ENCODE assay signal across 13 cellular contexts in the genomic region with DNA sequence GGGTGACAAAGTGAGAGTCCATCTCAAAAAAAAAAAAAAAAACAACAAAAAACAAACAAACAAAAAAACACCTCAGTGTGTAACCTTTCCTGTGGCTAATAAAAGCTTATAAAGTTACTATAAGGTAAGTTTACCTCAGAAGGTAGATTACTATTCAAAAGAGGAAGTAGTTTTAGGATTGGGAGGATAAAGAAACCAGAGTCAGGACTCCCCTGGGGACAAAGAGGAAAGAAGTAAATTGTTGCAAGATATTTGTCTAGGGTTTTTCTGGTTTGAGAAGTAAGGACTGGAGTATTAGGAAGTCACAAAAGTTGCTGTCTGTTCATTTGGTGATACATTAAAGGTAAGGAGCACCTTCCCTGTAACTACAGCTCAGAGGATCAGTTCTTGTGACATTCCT.
"Had no signal": no experiment of that assay in that cellular context is flagged by ENCODE, and none has a peak within 500 bp of the region (broad histone marks: within the 10 kb centered on the region; RNA-seq: fewer than 3 reads in every experiment).

No MANE protein-coding gene starts in this region.

- H3K4me1 Mint-ChIP-seq: immature natural killer cell; natural killer cell; stimulated activated naive CD8-positive, alpha-beta T cell treated with anti-CD3 and anti-CD28 coated beads, Interleukin-15, amount 100 ng/mL, for 72 hours had no signal

- H3K4me3 Mint-ChIP-seq: activated CD4-positive, alpha-beta memory T cell treated with anti-CD3 and anti-CD28 coated beads for 36 hours; activated T-cell treated with anti-CD3 and anti-CD28 coated beads, Interleukin-2, amount 50 U/mL, for 72 hours; immature natural killer cell; natural killer cell; stimulated activated naive CD8-positive, alpha-beta T cell treated with anti-CD3 and anti-CD28 coated beads, Interleukin-15, amount 100 ng/mL, for 72 hours had no signal

- H3K27me3 Mint-ChIP-seq: stimulated activated naive CD8-positive, alpha-beta T cell treated with anti-CD3 and anti-CD28 coated beads, Interleukin-15, amount 100 ng/mL, for 72 hours had no signal

- DNase-seq: activated CD4-positive, alpha-beta memory T cell treated with anti-CD3 and anti-CD28 coated beads for 36 hours; activated T-cell treated with anti-CD3 and anti-CD28 coated beads, Interleukin-2, amount 50 U/mL, for 72 hours; esophagus squamous epithelium; foreskin fibroblast; immature natural killer cell; lower lobe of right lung; natural killer cell; posterior cingulate gyrus; stimulated activated CD4-positive, alpha-beta T cell treated with anti-CD3 and anti-CD28 coated beads, Interleukin-15, amount 100 ng/mL, for 24 hours; stimulated activated CD4-positive, alpha-beta T cell treated with anti-CD3 and anti-CD28 coated beads, Interleukin-4, amount 100 ng/mL, for 24 hours; stimulated activated naive CD8-positive, alpha-beta T cell treated with anti-CD3 and anti-CD28 coated beads, Interleukin-15, amount 100 ng/mL, for 72 hours; testis; upper lobe of right lung had no signal

- H3K27ac Mint-ChIP-seq: activated CD4-positive, alpha-beta memory T cell treated with anti-CD3 and anti-CD28 coated beads for 36 hours; activated T-cell treated with anti-CD3 and anti-CD28 coated beads, Interleukin-2, amount 50 U/mL, for 72 hours; immature natural killer cell; natural killer cell; stimulated activated naive CD8-positive, alpha-beta T cell treated with anti-CD3 and anti-CD28 coated beads, Interleukin-15, amount 100 ng/mL, for 72 hours had no signal

- ATAC-seq: activated T-cell treated with anti-CD3 and anti-CD28 coated beads, Interleukin-2, amount 50 U/mL, for 72 hours; lower lobe of right lung; natural killer cell; stimulated activated naive CD8-positive, alpha-beta T cell treated with anti-CD3 and anti-CD28 coated beads, Interleukin-15, amount 100 ng/mL, for 72 hours; upper lobe of right lung had no signal
